8 cellular contexts compared by ENCODE assay signal in the genomic region with DNA sequence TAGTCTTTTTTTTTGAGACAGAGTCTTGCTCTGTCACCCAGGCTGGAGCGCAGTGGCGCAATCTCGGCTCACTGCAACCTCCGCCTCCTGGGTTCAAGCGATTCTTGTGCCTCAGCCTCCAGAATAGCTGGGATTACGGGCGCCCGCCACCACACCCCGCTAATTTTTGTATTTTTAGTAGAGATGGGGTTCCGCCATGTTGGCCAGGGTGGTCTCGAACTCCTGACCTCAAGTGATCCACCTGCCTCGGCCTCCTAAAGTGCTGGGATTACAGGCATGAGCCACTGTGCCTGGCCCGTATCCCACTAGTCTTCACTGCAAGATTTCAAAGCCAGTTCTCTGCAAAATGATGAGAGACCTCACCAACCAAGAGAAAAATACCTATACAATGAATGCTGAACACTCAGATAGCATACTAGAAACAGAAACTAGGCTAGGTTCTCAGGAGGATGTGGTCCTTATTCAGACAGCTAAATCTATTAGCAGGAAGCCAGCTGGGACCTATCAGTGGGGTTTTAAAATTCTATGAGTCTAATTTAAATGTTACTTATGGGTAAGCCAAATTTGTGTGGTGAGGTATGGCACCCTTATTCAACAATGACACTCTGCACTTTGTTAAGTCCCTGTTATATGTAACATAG.
A peak's percentile ranks its signal among the peaks of the same experiment; 100 is the strongest.
DNase-seq lines count a peak whose midpoint lies in the region; ATAC-seq, FAIRE-seq and TF ChIP-seq lines count a peak whose summit lies in the region.
"Not testable (repeated sequence)": the region's sequence is repeated elsewhere in the genome, so short reads cannot be mapped to it uniquely, and the experiment has no call there.

No MANE protein-coding gene starts in this region.

- ATAC-seq in GM19035 (IDR thresholded peaks at IDR 0.05; ENCODE audit: unreplicated experiment), result peak; percentile 66
- ATAC-seq in GM21423 (IDR thresholded peaks at IDR 0.05; ENCODE audit: unreplicated experiment), result peak; percentile 77
- peak; percentile 52 for ATAC-seq in HG02885 (IDR thresholded peaks at IDR 0.05; ENCODE audit: poor library complexity, unreplicated experiment)
- ATAC-seq in HG03432 (IDR thresholded peaks at IDR 0.05; ENCODE audit: unreplicated experiment), result peak; percentile 62
- peak; percentile 92 for ATAC-seq in activated naive CD8-positive, alpha-beta T cell treated with anti-CD3 and anti-CD28 coated beads, Interleukin-2, amount 10 ng/mL, durations not matched to agents 7 days and 5 days (ENCODE audit: low read depth)
- ATAC-seq in stimulated activated naive B cell treated with anti-CD40 and anti-IgM and Interleukin-4, amounts not matched to agents 10 μg/mL and 1 μg/mL and 100 μg/mL, for 72 hours (replicated peaks), result peak; percentile 93

- not testable (repeated sequence) for TF ChIP-seq CTCF in SU-DHL-6 (IDR thresholded peaks at IDR 0.05; ENCODE audit: insufficient read depth, low read length, poor library complexity, severe bottlenecking)

- H3K4me3 Mint-ChIP-seq in activated naive CD8-positive, alpha-beta T cell treated with anti-CD3 and anti-CD28 coated beads, Interleukin-2, amount 10 ng/mL, durations not matched to agents 7 days and 5 days, result peak overlapping the region; percentile 77
- H3K4me3 Mint-ChIP-seq in stimulated activated naive B cell treated with anti-CD40 and anti-IgM and Interleukin-4, amounts not matched to agents 10 μg/mL and 1 μg/mL and 100 μg/mL, for 72 hours, result peak overlapping the region; percentile 46 to 70

- peak overlapping the region; percentile 68 for H3K4me2 ChIP-seq in SU-DHL-6 (ENCODE audit: low read depth, low read length, poor library complexity, severe bottlenecking)

- peak overlapping the region; percentile 16 for H3K4me3 ChIP-seq in SU-DHL-6 (ENCODE audit: insufficient read depth, low read length, poor library complexity, severe bottlenecking)

- H4K20me1 ChIP-seq in SU-DHL-6 (ENCODE audit: low read depth, low read length), result not testable (repeated sequence)

- H3K9me3 ChIP-seq in SU-DHL-6 (ENCODE audit: insufficient read depth, low read length), result not testable (repeated sequence)

- peaks cover 58% of the 10 kb centered on the region for H3F3A ChIP-seq in SU-DHL-6 (ENCODE audit: insufficient read depth)

- peak; percentile 35 for DNase-seq in GM12891 (ENCODE audit: insufficient read length, low spot score)
- not testable (repeated sequence) for DNase-seq in activated naive CD8-positive, alpha-beta T cell treated with anti-CD3 and anti-CD28 coated beads, Interleukin-2, amount 10 ng/mL, durations not matched to agents 7 days and 5 days; stimulated activated naive B cell treated with anti-CD40 and anti-IgM and Interleukin-4, amounts not matched to agents 10 μg/mL and 1 μg/mL and 100 μg/mL, for 72 hours

- H3K36me3 ChIP-seq in SU-DHL-6 (ENCODE audit: low read length), result not testable (repeated sequence)

- TF ChIP-seq POLR2A in GM12891 (IDR thresholded peaks at IDR 0.05; ENCODE audit: low read depth, low read length), result not testable (repeated sequence)

- POLR2A ChIA-PET in activated naive CD8-positive, alpha-beta T cell treated with anti-CD3 and anti-CD28 coated beads, Interleukin-2, amount 10 ng/mL, durations not matched to agents 7 days and 5 days (lab: Charles Lee), result interaction anchor here (0.8 to 2.7 kb wide), 6 partner anchors 21 to 63 kb away, joined by 3 to 12 read pairs (median 4); no protein-coding TSS in a partner anchor

- not testable (repeated sequence) for H3K9me2 ChIP-seq in SU-DHL-6 (replicated peaks; ENCODE audit: insufficient read depth, low read length)

- not testable (repeated sequence) for H3K27me3 ChIP-seq in SU-DHL-6 (ENCODE audit: low read length)

- H3K27ac ChIP-seq in SU-DHL-6 (ENCODE audit: low read depth, low read length), result peak overlapping the region; percentile 100

- H3K27ac Mint-ChIP-seq in activated naive CD8-positive, alpha-beta T cell treated with anti-CD3 and anti-CD28 coated beads, Interleukin-2, amount 10 ng/mL, durations not matched to agents 7 days and 5 days, result peak overlapping the region; percentile 97
- H3K27ac Mint-ChIP-seq in stimulated activated naive B cell treated with anti-CD40 and anti-IgM and Interleukin-4, amounts not matched to agents 10 μg/mL and 1 μg/mL and 100 μg/mL, for 72 hours, result peak overlapping the region; percentile 92

- not testable (repeated sequence) for H2AFZ ChIP-seq in SU-DHL-6 (ENCODE audit: low read depth, low read length, severe bottlenecking)

- peak overlapping the region; percentile 61 for H3K9ac ChIP-seq in SU-DHL-6 (ENCODE audit: low read length)

- H3K27me3 Mint-ChIP-seq in activated naive CD8-positive, alpha-beta T cell treated with anti-CD3 and anti-CD28 coated beads, Interleukin-2, amount 10 ng/mL, durations not matched to agents 7 days and 5 days; stimulated activated naive B cell treated with anti-CD40 and anti-IgM and Interleukin-4, amounts not matched to agents 10 μg/mL and 1 μg/mL and 100 μg/mL, for 72 hours: not testable (repeated sequence)

- not testable (repeated sequence) for H3K9me3 Mint-ChIP-seq in activated naive CD8-positive, alpha-beta T cell treated with anti-CD3 and anti-CD28 coated beads, Interleukin-2, amount 10 ng/mL, durations not matched to agents 7 days and 5 days; stimulated activated naive B cell treated with anti-CD40 and anti-IgM and Interleukin-4, amounts not matched to agents 10 μg/mL and 1 μg/mL and 100 μg/mL, for 72 hours

- peaks cover 30% of the 10 kb centered on the region for H3K4me1 Mint-ChIP-seq in activated naive CD8-positive, alpha-beta T cell treated with anti-CD3 and anti-CD28 coated beads, Interleukin-2, amount 10 ng/mL, durations not matched to agents 7 days and 5 days
- H3K4me1 Mint-ChIP-seq in stimulated activated naive B cell treated with anti-CD40 and anti-IgM and Interleukin-4, amounts not matched to agents 10 μg/mL and 1 μg/mL and 100 μg/mL, for 72 hours, result peaks cover 49 to 72% of the 10 kb centered on the region in 2 donors

- FAIRE-seq in GM12891 (lab: Jason Lieb, UNC), result not testable (repeated sequence)

- H3K79me2 ChIP-seq in SU-DHL-6 (ENCODE audit: insufficient read depth, low read length), result not testable (repeated sequence)

- not testable (repeated sequence) for H3K36me3 Mint-ChIP-seq in activated naive CD8-positive, alpha-beta T cell treated with anti-CD3 and anti-CD28 coated beads, Interleukin-2, amount 10 ng/mL, durations not matched to agents 7 days and 5 days; stimulated activated naive B cell treated with anti-CD40 and anti-IgM and Interleukin-4, amounts not matched to agents 10 μg/mL and 1 μg/mL and 100 μg/mL, for 72 hours

TF ChIP-seq in GM12891, 5 proteins besides CTCF, POLR2A, EP300 and RAD21:
- peak; percentile 81 for TF ChIP-seq SPI1 (IDR thresholded peaks at IDR 0.05; ENCODE audit: low read depth, low read length)
TF ChIP-seq in GM12891: peak in this region for 1; not testable (repeated sequence) for 4.
